ENCODE assay signal across 11 cellular contexts in genomic region chr5:181170237-181170830, GRCh38. TPM values are rescaled to one million over a fixed set of nuclear protein-coding genes. Genes with fewer than 3 reads are reported as not detected.
A peak's percentile ranks its signal among the peaks of the same experiment; 100 is the strongest.
DNase-seq lines count a peak whose midpoint lies in the region; ATAC-seq and TF ChIP-seq lines count a peak whose summit lies in the region.
"Had no signal": no experiment of that assay in that cellular context is flagged by ENCODE, and none has a peak within 500 bp of the region (broad histone marks: within the 10 kb centered on the region; RNA-seq: fewer than 3 reads in every experiment).

No MANE protein-coding gene starts in this region.

- peak overlapping the region; percentile 76 for H3K27ac Mint-ChIP-seq in activated CD8-positive, alpha-beta memory T cell treated with anti-CD3 and anti-CD28 coated beads, Interleukin-2, amount 10 ng/mL, durations not matched to agents 7 days and 5 days
- H3K27ac Mint-ChIP-seq in progenitor cell of endocrine pancreas, result peak overlapping the region; percentile 77

- H3K4me1 Mint-ChIP-seq in activated CD8-positive, alpha-beta memory T cell treated with anti-CD3 and anti-CD28 coated beads, Interleukin-2, amount 10 ng/mL, durations not matched to agents 7 days and 5 days, result peaks cover 74% of the 10 kb centered on the region
- H3K4me1 Mint-ChIP-seq in progenitor cell of endocrine pancreas (ENCODE audit: low read depth), result peaks cover 13% of the 10 kb centered on the region

- H3K4me3 ChIP-seq in OCI-LY1 (ENCODE audit: low read depth, low read length, poor library complexity, severe bottlenecking) (peak overlapping the region; percentile 45), epithelial cell of esophagus (ENCODE audit: low read length) (peak overlapping the region; percentile 19)

- no peaks in the 10 kb centered on the region for H3K27me3 ChIP-seq in OCI-LY1 (ENCODE audit: insufficient read depth, low read length)

- H3K36me3 ChIP-seq in OCI-LY1 (ENCODE audit: insufficient read depth, low read length), result no peaks in the 10 kb centered on the region
- H3K36me3 ChIP-seq: WERI-Rb-1 had no signal

- peak; percentile 1 for ATAC-seq in activated CD8-positive, alpha-beta memory T cell treated with anti-CD3 and anti-CD28 coated beads, Interleukin-2, amount 10 ng/mL, durations not matched to agents 7 days and 5 days

- H3K9ac ChIP-seq in OCI-LY1 (ENCODE audit: low read length), result no peak overlapping the region; the same call in 1 of the 2 replicates

- peaks cover 4% of the 10 kb centered on the region; the same call in 1 of the 2 replicates for H3F3A ChIP-seq in OCI-LY1 (ENCODE audit: insufficient read depth, low read length)

- peak overlapping the region; percentile 4 for H3K27ac ChIP-seq in OCI-LY1 (ENCODE audit: low read depth, low read length, poor library complexity, severe bottlenecking)
- H3K27ac ChIP-seq: skin epidermis, WERI-Rb-1 had no signal

- H3K9me3 Mint-ChIP-seq in activated CD8-positive, alpha-beta memory T cell treated with anti-CD3 and anti-CD28 coated beads, Interleukin-2, amount 10 ng/mL, durations not matched to agents 7 days and 5 days (ENCODE audit: low read depth), result no peaks in the 10 kb centered on the region
- no peaks in the 10 kb centered on the region for H3K9me3 Mint-ChIP-seq in progenitor cell of endocrine pancreas (ENCODE audit: low read depth)

- no peaks in the 10 kb centered on the region for H3K9me3 ChIP-seq in OCI-LY1 (ENCODE audit: low read length)

- H3K9me2 ChIP-seq in OCI-LY1 (ENCODE audit: low read depth, low read length), result no peaks in the 10 kb centered on the region

- no peak overlapping the region for H2AFZ ChIP-seq in OCI-LY1 (ENCODE audit: low read length)

- H3K36me3 Mint-ChIP-seq in activated CD8-positive, alpha-beta memory T cell treated with anti-CD3 and anti-CD28 coated beads, Interleukin-2, amount 10 ng/mL, durations not matched to agents 7 days and 5 days, result no peaks in the 10 kb centered on the region
- H3K36me3 Mint-ChIP-seq in progenitor cell of endocrine pancreas (ENCODE audit: insufficient read depth), result no peaks in the 10 kb centered on the region

- peak overlapping the region; percentile 54 for H3K4me2 ChIP-seq in OCI-LY1 (ENCODE audit: low read length)

- peaks cover 73% of the 10 kb centered on the region for H3K4me1 ChIP-seq in OCI-LY1 (ENCODE audit: insufficient read depth, low read length, severe bottlenecking)

- H3K27me3 Mint-ChIP-seq in activated CD8-positive, alpha-beta memory T cell treated with anti-CD3 and anti-CD28 coated beads, Interleukin-2, amount 10 ng/mL, durations not matched to agents 7 days and 5 days, result peaks cover 75% of the 10 kb centered on the region
- H3K27me3 Mint-ChIP-seq in progenitor cell of endocrine pancreas, result peaks cover 94% of the 10 kb centered on the region

- CTCF ChIA-PET in activated CD8-positive, alpha-beta memory T cell treated with anti-CD3 and anti-CD28 coated beads, Interleukin-2, amount 10 ng/mL, durations not matched to agents 7 days and 5 days (lab: Charles Lee), result interaction anchor here (0.7 to 3.9 kb wide), 6 partner anchors 10 to 37 kb away, joined by 3 to 19 read pairs (median 6); no protein-coding TSS in a partner anchor

- no peak for DNase-seq in activated CD8-positive, alpha-beta memory T cell treated with anti-CD3 and anti-CD28 coated beads, Interleukin-2, amount 10 ng/mL, durations not matched to agents 7 days and 5 days
- DNase-seq in activated CD8-positive, alpha-beta memory T cell treated with anti-CD3 and anti-CD28 coated beads, Interleukin-2, amount 50 U/mL, for 48 hours, result no peak
- DNase-seq in epithelial cell of esophagus (ENCODE audit: low read depth) (no peak), progenitor cell of endocrine pancreas (ENCODE audit: low spot score, unreplicated experiment) (no peak), amygdala (lab: John Stamatoyannopoulos, UW) (no peak), AG20443 (ENCODE audit: low spot score) (no peak), kidney glomerular epithelial cell (lab: John Stamatoyannopoulos, UW) (no peak)
- DNase-seq: WERI-Rb-1 had no signal

- no peaks in the 10 kb centered on the region for H4K20me1 ChIP-seq in OCI-LY1 (ENCODE audit: insufficient read depth, low read length)

- peak overlapping the region; percentile 69 for H3K4me3 Mint-ChIP-seq in activated CD8-positive, alpha-beta memory T cell treated with anti-CD3 and anti-CD28 coated beads, Interleukin-2, amount 10 ng/mL, durations not matched to agents 7 days and 5 days
- H3K4me3 Mint-ChIP-seq in progenitor cell of endocrine pancreas (ENCODE audit: low read depth), result peak overlapping the region; percentile 61

- TF ChIP-seq CTCF in OCI-LY1 (IDR thresholded peaks at IDR 0.05; ENCODE audit: low read length), result no peak
- TF ChIP-seq CTCF in epithelial cell of esophagus (IDR thresholded peaks at IDR 0.05; ENCODE audit: insufficient read depth, low read depth, low read length, missing control alignments), result no peak
- no peak for TF ChIP-seq CTCF in progenitor cell of endocrine pancreas (IDR thresholded peaks at IDR 0.05; ENCODE audit: unreplicated experiment)

- H3K79me2 ChIP-seq in OCI-LY1 (ENCODE audit: insufficient read depth, low read length), result no peaks in the 10 kb centered on the region

RNA-seq across cellular contexts. Expression of gene OR2V2, which starts 22.9 kb away (rescaled TPM):
- not detected for total RNA-seq in activated CD8-positive, alpha-beta memory T cell treated with anti-CD3 and anti-CD28 coated beads, Interleukin-2, amount 10 ng/mL, durations not matched to agents 7 days and 5 days
- not detected in 2 replicates for total RNA-seq in progenitor cell of endocrine pancreas
- total RNA-seq: M059J had no signal

RNA-seq across cellular contexts. Expression of gene TRIM7, which starts 34.7 kb away (rescaled TPM):
- 1 to 10 TPM; 1.6 to 1.7 TPM for total RNA-seq in activated CD8-positive, alpha-beta memory T cell treated with anti-CD3 and anti-CD28 coated beads, Interleukin-2, amount 10 ng/mL, durations not matched to agents 7 days and 5 days
- not detected in 2 replicates for total RNA-seq in progenitor cell of endocrine pancreas

RNA-seq across cellular contexts. Expression of gene OR2V1, which starts 39.4 kb away (rescaled TPM):
- total RNA-seq in activated CD8-positive, alpha-beta memory T cell treated with anti-CD3 and anti-CD28 coated beads, Interleukin-2, amount 10 ng/mL, durations not matched to agents 7 days and 5 days, result not detected
- not detected in 2 replicates for total RNA-seq in progenitor cell of endocrine pancreas
- total RNA-seq: M059J had no signal

RNA-seq across cellular contexts. Expression of gene TRIM41, which starts 52.7 kb away (rescaled TPM):
- total RNA-seq in activated CD8-positive, alpha-beta memory T cell treated with anti-CD3 and anti-CD28 coated beads, Interleukin-2, amount 10 ng/mL, durations not matched to agents 7 days and 5 days, result 10 to 100 TPM; 40.7 to 44.9 TPM
- total RNA-seq in progenitor cell of endocrine pancreas, result 37.4 and 37.6 TPM in 2 replicates
